Comparison of ENCODE assay signal across 10 cellular contexts in genomic region chr11:65445101-65445603, GRCh38. TPM values are rescaled to one million over a fixed set of nuclear protein-coding genes. Genes with fewer than 3 reads are reported as not detected.
DNase-seq lines count a peak whose midpoint lies in the region; ATAC-seq, FAIRE-seq and TF ChIP-seq lines count a peak whose summit lies in the region.
"Had no signal": no experiment of that assay in that cellular context is flagged by ENCODE, and none has a peak within 500 bp of the region (broad histone marks: within the 10 kb centered on the region; RNA-seq: fewer than 3 reads in every experiment).

No MANE protein-coding gene starts in this region.

- no peak overlapping the region for H4K5ac ChIP-seq in IMR-90 (ENCODE audit: low read depth, low read length)

- no peak for ATAC-seq in IMR-90 (ENCODE audit: low read depth)
- no peak for ATAC-seq in K562
- no peak for ATAC-seq in GM19467 (IDR thresholded peaks at IDR 0.05; ENCODE audit: unreplicated experiment)

- peak overlapping the region; percentile 75 for H2AK9ac ChIP-seq in IMR-90 (replicated peaks; ENCODE audit: low read depth, low read length, poor library complexity)

- TF ChIP-seq POLR2A in IMR-90 (IDR thresholded peaks at IDR 0.05; ENCODE audit: low read depth, low read length) (0 out of 2 replicates have a peak, but pooled peaks have one; percentile 19), K562 (conservative IDR thresholded peaks at IDR 0.05) (peak; percentile 7)

- H3K27me3 ChIP-seq in IMR-90 (ENCODE audit: control insufficient read depth, insufficient read depth, low read length) (no peaks in the 10 kb centered on the region), K562 (ENCODE audit: control insufficient read depth in 2 of 2, insufficient read depth in 2 of 2, low read length in 2 of 2) (no peaks in the 10 kb centered on the region), liver (ENCODE audit: control insufficient read depth in 4 of 4, insufficient read depth in 4 of 4, low read length in 3 of 4) (no peaks in the 10 kb centered on the region), H7 (ENCODE audit: control insufficient read depth, insufficient read depth, low read length) (no peaks in the 10 kb centered on the region)

- TF ChIP-seq CTCF in IMR-90 (conservative IDR thresholded peaks at IDR 0.05; ENCODE audit: low read depth, low read length) = no peak
- no peak for TF ChIP-seq CTCF in K562 (IDR thresholded peaks at IDR 0.05 in 2 of 3, conservative IDR thresholded peaks at IDR 0.05 in 1 of 3; ENCODE audit: insufficient read depth in 2 of 3, low read depth in 1 of 3, low read length in 3 of 3)
- no peak for TF ChIP-seq CTCF in liver (IDR thresholded peaks at IDR 0.05; ENCODE audit: low read depth, low read length, missing input control)

- peak overlapping the region; percentile 55 for H2AFZ ChIP-seq in IMR-90 (replicated peaks; ENCODE audit: low read length, poor library complexity)
- H2AFZ ChIP-seq in K562 (ENCODE audit: low read depth, low read length) = no peak overlapping the region

- POLR2A ChIA-PET in IMR-90 (lab: Charles Lee; ENCODE audit: unreplicated experiment) = interaction anchor here (0.6 kb wide), 1 partner anchor 63 kb away, joined by 3 read pairs; no protein-coding TSS in a partner anchor
- POLR2A ChIA-PET in K562 (lab: Yijun Ruan, JAX) = interaction anchor here (0.6 to 12.0 kb wide), 15 partner anchors 8 to 170 kb away, joined by 3 to 309 read pairs (median 5); partner anchors contain the start of genes MALAT1 and NEAT1

- intact Hi-C loops in IMR-90 (cut with micrococcal nuclease) = no loop called here
- intact Hi-C loops in K562 (cut with micrococcal nuclease) = no loop called here

- H2BK5ac ChIP-seq in IMR-90 (ENCODE audit: low read depth, low read length, poor library complexity, severe bottlenecking) = peak overlapping the region; percentile 19

- H2BK15ac ChIP-seq in IMR-90 (ENCODE audit: low read depth, low read length) = no peak overlapping the region

- no peak for TF ChIP-seq RAD21 in IMR-90 (IDR thresholded peaks at IDR 0.05; ENCODE audit: low read length)
- no peak for TF ChIP-seq RAD21 in K562 (CRISPR knock-in tag; conservative IDR thresholded peaks at IDR 0.05 in 1 of 2, IDR thresholded peaks at IDR 0.05 in 1 of 2)
- TF ChIP-seq RAD21 in liver (IDR thresholded peaks at IDR 0.05) = no peak

- no peak overlapping the region for H3K4me2 ChIP-seq in IMR-90 (ENCODE audit: low read depth, low read length)
- no peak overlapping the region for H3K4me2 ChIP-seq in K562 (ENCODE audit: insufficient read depth, low read length)

- peaks cover 41% of the 10 kb centered on the region for H3K36me3 ChIP-seq in IMR-90 (ENCODE audit: control insufficient read depth, insufficient read depth, low read length)
- peaks cover 52% of the 10 kb centered on the region; the same call in 2 of the 3 replicates for H3K36me3 ChIP-seq in K562 (ENCODE audit: control insufficient read depth, insufficient read depth, low read length)
- H3K36me3 ChIP-seq in liver (ENCODE audit: control insufficient read depth in 4 of 4, insufficient read depth in 3 of 4, low read depth in 1 of 4, low read length in 3 of 4) = peaks cover 0 to 5% (median 3%) of the 10 kb centered on the region in 4 donors
- H3K36me3 ChIP-seq in H7 (replicated peaks; ENCODE audit: control insufficient read depth, insufficient read depth, low read length) = peaks cover 4% of the 10 kb centered on the region

- H3K9me1 ChIP-seq in IMR-90 (ENCODE audit: insufficient read depth, low read length) (peaks cover 16% of the 10 kb centered on the region), K562 (ENCODE audit: control insufficient read depth, insufficient read depth, low read length) (no peaks in the 10 kb centered on the region)

- in situ Hi-C loops in IMR-90 (cut with MboI; ENCODE audit: low sequenced_read_pairs) = no loop called here
- in situ Hi-C loops in K562 (cut with MboI) = no loop called here

- H4K8ac ChIP-seq in IMR-90 (ENCODE audit: low read depth in 2 of 2, low read length in 2 of 2) = no peak overlapping the region

- no peak overlapping the region for H3K9ac ChIP-seq in IMR-90 (ENCODE audit: low read depth, low read length)
- peak overlapping the region in 1 of 2 experiments; percentile 78; a peak in 2 of 4 replicates for H3K9ac ChIP-seq in K562 (ENCODE audit: insufficient read depth in 1 of 2, low read depth in 2 of 2, low read length in 2 of 2)
- H3K9ac ChIP-seq in liver (ENCODE audit: low read depth in 1 of 2, low read length in 2 of 2) = no peak overlapping the region

- H3K4me1 ChIP-seq in IMR-90 (ENCODE audit: control insufficient read depth, insufficient read depth, low read length) (peaks cover 4% of the 10 kb centered on the region; the same call in 1 of the 2 replicates), K562 (replicated peaks in 1 of 2; ENCODE audit: control insufficient read depth in 2 of 2, insufficient read depth in 2 of 2, low read length in 2 of 2) (peaks cover 22 to 67% of the 10 kb centered on the region in 2 experiments; a peak in 4 of 5 replicates), liver (ENCODE audit: control insufficient read depth in 4 of 4, insufficient read depth in 4 of 4, low read length in 3 of 4) (peaks cover 0 to 3% (median 0%) of the 10 kb centered on the region in 4 donors)

- WGBS in IMR-90 (ENCODE audit: extremely low coverage in 2 of 2, insufficient read length in 1 of 2), 2 experiments = 93% methylated on average over 4 of the region's 15 CpGs; no CpG with 5 or more reads in 1 of the 2 experiments
- WGBS in K562 (ENCODE audit: insufficient coverage, low coverage, missing lambda C conversion rate) = 74% methylated on average over 10 of the region's 15 CpGs
- 54% methylated on average over 15 of the region's 15 CpGs for WGBS in liver

- DNase-seq in A172 (ENCODE audit: low spot score) (peak; percentile 36), IMR-90 (peak; percentile 48), K562 (ENCODE audit: extremely low read depth in 1 of 4, low spot score in 3 of 4) (no peak), AG20443 (ENCODE audit: low spot score) (no peak), DMS53 treated with DMSO at 0.1 percent for 48 hours (lab: John Stamatoyannopoulos, UW; ENCODE audit: unreplicated experiment) (no peak), H7 (no peak)
- DNase-seq: stimulated activated naive CD4-positive, alpha-beta T cell treated with Interleukin-2 at 50 U/mL for 16 hours had no signal

- FAIRE-seq in K562 (lab: Jason Lieb, UNC) = no peak

- peaks cover 32% of the 10 kb centered on the region for H3K79me2 ChIP-seq in K562 (ENCODE audit: control insufficient read depth, insufficient read depth, low read length)

- H3K14ac ChIP-seq in IMR-90 (replicated peaks; ENCODE audit: low read depth, low read length) = no peak overlapping the region

- BruUV-seq in IMR-90 (replicated peaks; lab: Mats Ljungman, UMichigan) (no TSS peak), K562 (replicated peaks; lab: Mats Ljungman, UMichigan) (no TSS peak)

- no peak overlapping the region for H3K27ac ChIP-seq in IMR-90 (ENCODE audit: insufficient read depth, low read length)
- peak overlapping the region; percentile 12; the same call in 1 of the 3 replicates for H3K27ac ChIP-seq in K562 (ENCODE audit: extremely low read depth, low read depth, low read length)
- peak overlapping the region; percentile 53 to 72 for H3K27ac ChIP-seq in liver (ENCODE audit: low read depth in 1 of 2, low read length in 2 of 2)
- H3K27ac ChIP-seq: SK-N-MC had no signal

- CTCF ChIA-PET in IMR-90 (lab: Yijun Ruan, JAX) = no interaction called here
- CTCF ChIA-PET in K562 (lab: Yijun Ruan, JAX; ENCODE audit: low intra/inter-chr PET ratio) = no interaction called here

- no peak overlapping the region for H2BK20ac ChIP-seq in IMR-90 (ENCODE audit: low read depth, low read length)

- peaks cover 7 to 56% of the 10 kb centered on the region in 2 experiments for H3K79me1 ChIP-seq in IMR-90 (ENCODE audit: low read depth in 1 of 2, low read length in 2 of 2)

- H4K91ac ChIP-seq in IMR-90 (ENCODE audit: insufficient read depth, low read depth, low read length) = no peak overlapping the region

- peaks cover 90% of the 10 kb centered on the region for H4K20me1 ChIP-seq in IMR-90 (ENCODE audit: insufficient read depth, low read length)
- H4K20me1 ChIP-seq in K562 (replicated peaks; ENCODE audit: control insufficient read depth, insufficient read depth, low read length) = peaks cover 17% of the 10 kb centered on the region; the same call in 1 of the 2 replicates

- H3K18ac ChIP-seq in IMR-90 (ENCODE audit: low read depth, low read length) = no peak overlapping the region

- H3K4ac ChIP-seq in IMR-90 (ENCODE audit: low read depth, low read length) = no peak overlapping the region

- dilution Hi-C loops in IMR-90 (cut with HindIII; ENCODE audit: low sequenced_read_pairs, unreplicated experiment) = no loop called here

- H3K9me3 ChIP-seq in IMR-90 (ENCODE audit: control insufficient read depth, insufficient read depth, low read length) (no peaks in the 10 kb centered on the region), K562 (replicated peaks; ENCODE audit: control insufficient read depth, insufficient read depth, low read depth, low read length) (no peaks in the 10 kb centered on the region), liver (ENCODE audit: control insufficient read depth in 4 of 4, low read length in 3 of 4) (no peaks in the 10 kb centered on the region)

- H3K56ac ChIP-seq in IMR-90 (ENCODE audit: extremely low read depth, insufficient read depth, low read length) = no peak overlapping the region

- no peak overlapping the region for H2BK120ac ChIP-seq in IMR-90 (ENCODE audit: low read depth, low read length)

- no peak overlapping the region for H2AK5ac ChIP-seq in IMR-90 (ENCODE audit: low read depth, low read length)

- H3K4me3 ChIP-seq in IMR-90 (ENCODE audit: insufficient read depth, low read depth, low read length) (no peak overlapping the region), K562 (no peak overlapping the region), liver (ENCODE audit: low read depth in 1 of 3, low read length in 3 of 3) (no peak overlapping the region), H7 (ENCODE audit: insufficient read depth, low read depth, low read length) (no peak overlapping the region)
- H3K4me3 ChIP-seq: SK-N-MC had no signal

- no peak overlapping the region for H3K23ac ChIP-seq in IMR-90 (ENCODE audit: low read depth, low read length)

- TF ChIP-seq EP300 in K562 (IDR thresholded peaks at IDR 0.05; ENCODE audit: low read length) = no peak

RNA-seq across cellular contexts. Expression of gene NEAT1, which starts 22.6 kb away (rescaled TPM):
- 20.6 and 28.9 TPM in 2 replicates for total RNA-seq in A172 (2014; rRNA removed; shearing (Covaris generic))
- 30.1 and 38.0 TPM in 2 replicates for total RNA-seq in IMR-90 (2012; rRNA removed)
- polyA plus RNA-seq in IMR-90 (2012; rRNA removed) = 56.3 and 114 TPM in 2 replicates
- polyA plus RNA-seq in IMR-90 (2012; cell fraction: cytosol; rRNA removed) = 12.5 and 21.1 TPM in 2 replicates
- polyA plus RNA-seq in IMR-90 (2012; cell fraction: nucleus; rRNA removed; ENCODE audit: low replicate concordance) = 237 and 1,050 TPM in 2 replicates
- 684 and 1,510 TPM in 2 replicates for total RNA-seq in K562 (2011; cell fraction: chromatin; rRNA removed; ENCODE audit: low replicate concordance)
- 291 and 321 TPM in 2 replicates for total RNA-seq in K562 (2011; cell fraction: nucleolus; rRNA removed)
- total RNA-seq in K562 (2011; cell fraction: nucleoplasm; rRNA removed) = 737 and 1,283 TPM in 2 replicates
- total RNA-seq in K562 (2014; rRNA removed) = 15.2 and 20.1 TPM in 2 replicates
- 62.8 and 76.9 TPM in 2 replicates for total RNA-seq in K562 (2014; rRNA removed; fragmentation: Illumina TruSeq; extraction: Trizol)
- 26.3 and 31.5 TPM in 2 replicates for total RNA-seq in K562 (2015; rRNA removed; fragmentation: Illumina TruSeq; extraction: Trizol)
- 129 and 208 TPM in 2 replicates for total RNA-seq in K562 (2021)
- polyA plus RNA-seq in K562 (2011; rRNA removed) = 56.2 and 171 TPM in 2 replicates
- polyA plus RNA-seq in K562 (2011; cell fraction: cytosol; rRNA removed) = 45.5 and 49.2 TPM in 2 replicates
- polyA plus RNA-seq in K562 (2011; cell fraction: nucleus; rRNA removed) = 234 and 651 TPM in 2 replicates
- polyA plus RNA-seq in K562 (2012) = 312 and 328 TPM in 2 replicates
- polyA plus RNA-seq in K562 (2014; fragmentation: Illumina TruSeq; extraction: Trizol) = 137 and 146 TPM in 2 replicates
- 10 to 100 TPM; 22.8 to 30.1 TPM for polyA plus RNA-seq in K562 (2014; fragmentation: Nextera tagmentation; extraction: Ambion mirVana)
- 382 and 389 TPM in 2 replicates for polyA plus RNA-seq in K562 (2014; rRNA removed)
- 92.6 and 137 TPM in 2 replicates for polyA minus RNA-seq in K562 (2011; rRNA and poly(A)+ RNA removed)
- 19.9 and 35.6 TPM in 2 replicates for polyA minus RNA-seq in K562 (2011; cell fraction: cytosol; rRNA and poly(A)+ RNA removed)
- polyA minus RNA-seq in K562 (2011; cell fraction: nucleus; rRNA and poly(A)+ RNA removed) = 168 and 220 TPM in 2 replicates
- 1,000 to 10,000 TPM in 1 of 2 donors, 10 to 100 TPM in 1; 29.6 to 1,968 TPM for total RNA-seq in liver
- 100 to 1,000 TPM in 1 of 2 donors, 10 to 100 TPM in 1; 50.2 to 111 TPM for polyA plus RNA-seq in liver
- total RNA-seq in H7 (2014; rRNA removed; shearing (Covaris generic)) = 6.4 and 10.6 TPM in 2 replicates

RNA-seq across cellular contexts. Expression of gene MALAT1, which starts 53.7 kb away (rescaled TPM):
- total RNA-seq in A172 (2014; rRNA removed; shearing (Covaris generic)) = 1,067 and 1,084 TPM in 2 replicates
- total RNA-seq in IMR-90 (2012; rRNA removed) = 3,569 and 5,244 TPM in 2 replicates
- polyA plus RNA-seq in IMR-90 (2012; rRNA removed) = 430 and 636 TPM in 2 replicates
- polyA plus RNA-seq in IMR-90 (2012; cell fraction: cytosol; rRNA removed) = 4.7 and 16.7 TPM in 2 replicates
- 481 and 5,232 TPM in 2 replicates for polyA plus RNA-seq in IMR-90 (2012; cell fraction: nucleus; rRNA removed; ENCODE audit: low replicate concordance)
- total RNA-seq in K562 (2011; cell fraction: chromatin; rRNA removed; ENCODE audit: low replicate concordance) = 25,088 and 54,166 TPM in 2 replicates
- total RNA-seq in K562 (2011; cell fraction: nucleolus; rRNA removed) = 9,055 and 12,105 TPM in 2 replicates
- total RNA-seq in K562 (2011; cell fraction: nucleoplasm; rRNA removed) = 29,585 and 58,308 TPM in 2 replicates
- 1,943 and 2,212 TPM in 2 replicates for total RNA-seq in K562 (2014; rRNA removed)
- 2,548 and 2,859 TPM in 2 replicates for total RNA-seq in K562 (2014; rRNA removed; fragmentation: Illumina TruSeq; extraction: Trizol)
- total RNA-seq in K562 (2015; rRNA removed; fragmentation: Illumina TruSeq; extraction: Trizol) = 2,437 and 2,551 TPM in 2 replicates
- 4,052 and 5,928 TPM in 2 replicates for total RNA-seq in K562 (2021)
- 980 and 1,205 TPM in 2 replicates for polyA plus RNA-seq in K562 (2011; rRNA removed)
- polyA plus RNA-seq in K562 (2011; cell fraction: cytosol; rRNA removed) = 93.6 and 371 TPM in 2 replicates
- 5,475 and 8,513 TPM in 2 replicates for polyA plus RNA-seq in K562 (2011; cell fraction: nucleus; rRNA removed)
- 1,113 and 1,346 TPM in 2 replicates for polyA plus RNA-seq in K562 (2012)
- 363 and 398 TPM in 2 replicates for polyA plus RNA-seq in K562 (2014; fragmentation: Illumina TruSeq; extraction: Trizol)
- polyA plus RNA-seq in K562 (2014; fragmentation: Nextera tagmentation; extraction: Ambion mirVana) = 1,000 to 10,000 TPM; 1,606 to 8,715 TPM
- polyA plus RNA-seq in K562 (2014; rRNA removed) = 1,666 and 2,351 TPM in 2 replicates
- polyA minus RNA-seq in K562 (2011; rRNA and poly(A)+ RNA removed) = 5,106 and 10,064 TPM in 2 replicates
- polyA minus RNA-seq in K562 (2011; cell fraction: cytosol; rRNA and poly(A)+ RNA removed) = 2,869 and 5,041 TPM in 2 replicates
- 20,177 and 33,147 TPM in 2 replicates for polyA minus RNA-seq in K562 (2011; cell fraction: nucleus; rRNA and poly(A)+ RNA removed)
- total RNA-seq in liver = 1,000 to 10,000 TPM; 3,688 to 8,306 TPM
- polyA plus RNA-seq in liver = 1,000 to 10,000 TPM in 1 of 2 donors, 10 to 100 TPM in 1; 11.9 to 3,868 TPM
- total RNA-seq in H7 (2014; rRNA removed; shearing (Covaris generic)) = 456 and 1,088 TPM in 2 replicates

RNA-seq across cellular contexts. Expression of gene FRMD8, which starts 58.7 kb away (rescaled TPM):
- total RNA-seq in A172 (2014; rRNA removed; shearing (Covaris generic)) = 21.5 and 36.9 TPM in 2 replicates
- total RNA-seq in IMR-90 (2012; rRNA removed) = 10.8 and 11.3 TPM in 2 replicates
- polyA plus RNA-seq in IMR-90 (2012; rRNA removed) = 19.8 and 22.5 TPM in 2 replicates
- polyA plus RNA-seq in IMR-90 (2012; cell fraction: cytosol; rRNA removed) = 30.0 and 36.2 TPM in 2 replicates
- 33.2 and 66.1 TPM in 2 replicates for polyA plus RNA-seq in IMR-90 (2012; cell fraction: nucleus; rRNA removed; ENCODE audit: low replicate concordance)
- total RNA-seq in K562 (2011; cell fraction: chromatin; rRNA removed; ENCODE audit: low replicate concordance) = 28.5 and 83.6 TPM in 2 replicates
- total RNA-seq in K562 (2011; cell fraction: nucleolus; rRNA removed) = 89.6 and 96.9 TPM in 2 replicates
- total RNA-seq in K562 (2011; cell fraction: nucleoplasm; rRNA removed) = 32.8 and 36.5 TPM in 2 replicates
- 34.6 and 46.5 TPM in 2 replicates for total RNA-seq in K562 (2014; rRNA removed)
- total RNA-seq in K562 (2014; rRNA removed; fragmentation: Illumina TruSeq; extraction: Trizol) = 6.2 and 8.6 TPM in 2 replicates
- 15.0 and 15.8 TPM in 2 replicates for total RNA-seq in K562 (2015; rRNA removed; fragmentation: Illumina TruSeq; extraction: Trizol)
- total RNA-seq in K562 (2021) = 44.2 and 54.5 TPM in 2 replicates
- polyA plus RNA-seq in K562 (2011; rRNA removed) = 16.0 and 19.9 TPM in 2 replicates
- 24.0 and 43.0 TPM in 2 replicates for polyA plus RNA-seq in K562 (2011; cell fraction: cytosol; rRNA removed)
- 25.1 and 46.6 TPM in 2 replicates for polyA plus RNA-seq in K562 (2011; cell fraction: nucleus; rRNA removed)
- 21.4 and 22.5 TPM in 2 replicates for polyA plus RNA-seq in K562 (2012)
- polyA plus RNA-seq in K562 (2014; fragmentation: Illumina TruSeq; extraction: Trizol) = 12.0 and 19.4 TPM in 2 replicates
- polyA plus RNA-seq in K562 (2014; fragmentation: Nextera tagmentation; extraction: Ambion mirVana) = 1 to 10 TPM; 4.5 to 5.0 TPM
- 33.4 and 41.7 TPM in 2 replicates for polyA plus RNA-seq in K562 (2014; rRNA removed)
- polyA minus RNA-seq in K562 (2011; rRNA and poly(A)+ RNA removed) = 8.4 and 13.5 TPM in 2 replicates
- 21.0 and 21.1 TPM in 2 replicates for polyA minus RNA-seq in K562 (2011; cell fraction: cytosol; rRNA and poly(A)+ RNA removed)
- 28.1 and 34.6 TPM in 2 replicates for polyA minus RNA-seq in K562 (2011; cell fraction: nucleus; rRNA and poly(A)+ RNA removed)
- 10 to 100 TPM; 20.7 to 22.8 TPM for total RNA-seq in liver
- 1 to 10 TPM; 2.8 to 9.4 TPM for polyA plus RNA-seq in liver
- total RNA-seq in H7 (2014; rRNA removed; shearing (Covaris generic)) = 24.5 and 37.1 TPM in 2 replicates

Comparison
In these comparisons a context has a peak if more than half of its experiments do, and no peak if none do; other contexts are left out.
1. DNase-seq: peak in A172 (single experiment) and IMR-90 (single experiment); none in K562 (0 of 4), AG20443 (single experiment), DMS53 treated with DMSO at 0.1 percent for 48 hours (single experiment) and H7 (single experiment).